25 cellular contexts compared by ENCODE assay signal in the genomic region with DNA sequence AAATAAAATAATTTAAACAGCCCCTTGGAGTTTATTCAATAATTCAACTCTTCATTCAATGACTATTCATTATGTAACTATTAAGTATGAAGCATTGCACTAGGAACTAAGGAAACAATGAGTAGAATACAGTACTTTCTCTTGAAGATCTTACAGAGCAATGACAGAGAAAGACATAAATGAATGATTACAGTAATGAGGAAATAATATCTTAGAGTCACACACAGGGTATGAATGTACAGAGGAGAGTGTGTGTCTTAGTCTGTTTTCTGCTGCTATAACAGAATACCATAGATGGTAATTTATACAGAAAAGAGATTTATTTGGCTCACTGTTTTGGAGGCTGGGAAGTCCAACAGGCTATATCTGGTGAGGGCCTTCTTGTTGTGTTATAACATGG.
"Had no signal": no experiment of that assay in that cellular context is flagged by ENCODE, and none has a peak within 500 bp of the region (broad histone marks: within the 10 kb centered on the region; RNA-seq: fewer than 3 reads in every experiment).

No MANE protein-coding gene starts in this region.

- H3K9me3 Mint-ChIP-seq: effector memory CD8-positive, alpha-beta T cell had no signal

- DNase-seq: colonic mucosa; cortex of kidney; dermis blood vessel endothelial cell; dorsolateral prefrontal cortex; effector CD4-positive, alpha-beta T cell; effector CD8-positive, alpha-beta T cell; effector memory CD4-positive, alpha-beta T cell; effector memory CD8-positive, alpha-beta T cell; endodermal cell; erythroblast; esophagus squamous epithelium; foreskin fibroblast; foreskin keratinocyte; foreskin melanocyte; gastrocnemius medialis; glutamatergic neuron; head of caudate nucleus; heart left ventricle; heart right ventricle had no signal

- H3K9me3 ChIP-seq: colonic mucosa, esophagus muscularis mucosa, esophagus squamous epithelium, gastrocnemius medialis, gastroesophageal sphincter, heart left ventricle, heart right ventricle had no signal

- H3K4me1 ChIP-seq: colonic mucosa, esophagus muscularis mucosa, esophagus squamous epithelium, foreskin keratinocyte, gastrocnemius medialis, gastroesophageal sphincter, heart left ventricle, heart right ventricle had no signal

- H3K27ac ChIP-seq: colonic mucosa, coronary artery, dorsolateral prefrontal cortex, epithelial cell of prostate, esophagus muscularis mucosa, esophagus squamous epithelium, foreskin keratinocyte, gastrocnemius medialis, gastroesophageal sphincter, heart left ventricle, heart right ventricle had no signal

- H3K27me3 ChIP-seq: colonic mucosa, dorsolateral prefrontal cortex, esophagus muscularis mucosa, esophagus squamous epithelium, gastrocnemius medialis, gastroesophageal sphincter had no signal

- H3K4me3 ChIP-seq: colonic mucosa, coronary artery, dorsolateral prefrontal cortex, esophagus muscularis mucosa, esophagus squamous epithelium, gastrocnemius medialis, gastroesophageal sphincter, heart left ventricle, heart right ventricle had no signal

- H3K4me1 Mint-ChIP-seq: endodermal cell had no signal

- H3K4me3 Mint-ChIP-seq: dendritic cell treated with granulocyte-macrophage colony-stimulating factor and Interleukin-4, amounts not matched to agents 40 ng/mL and 50 ng/mL, for 4 days; effector memory CD8-positive, alpha-beta T cell; endodermal cell had no signal

- H3K27ac Mint-ChIP-seq: dendritic cell treated with granulocyte-macrophage colony-stimulating factor and Interleukin-4, amounts not matched to agents 40 ng/mL and 50 ng/mL, for 4 days; effector memory CD8-positive, alpha-beta T cell; endodermal cell had no signal

- H3K36me3 ChIP-seq: colonic mucosa, esophagus muscularis mucosa, esophagus squamous epithelium, gastrocnemius medialis, gastroesophageal sphincter, heart left ventricle, heart right ventricle had no signal

- ATAC-seq: effector memory CD8-positive, alpha-beta T cell; esophagus mucosa; foreskin keratinocyte; gastrocnemius medialis; gastroesophageal sphincter; heart left ventricle; heart right ventricle had no signal
